1 cellular context compared by ENCODE assay signal in genomic region chr11:68446046-68446725, GRCh38.
TF ChIP-seq lines count a peak whose summit lies in the region.

No MANE protein-coding gene starts in this region.

TF ChIP-seq in GM23338, 12 proteins besides CTCF, POLR2A, EP300 and RAD21 (continued from another document):
- no peak for TF ChIP-seq ZNF462 (CRISPR knock-in tag; IDR thresholded peaks at IDR 0.05)
- TF ChIP-seq ZNF114 (CRISPR knock-in tag; IDR thresholded peaks at IDR 0.05), result no peak
- TF ChIP-seq ZNF331 (CRISPR knock-in tag; IDR thresholded peaks at IDR 0.05; ENCODE audit: low read depth), result no peak
- no peak for TF ChIP-seq EZH2 (IDR thresholded peaks at IDR 0.05; ENCODE audit: low read depth, unreplicated experiment)
